8 cellular contexts compared by ENCODE assay signal in the genomic region with DNA sequence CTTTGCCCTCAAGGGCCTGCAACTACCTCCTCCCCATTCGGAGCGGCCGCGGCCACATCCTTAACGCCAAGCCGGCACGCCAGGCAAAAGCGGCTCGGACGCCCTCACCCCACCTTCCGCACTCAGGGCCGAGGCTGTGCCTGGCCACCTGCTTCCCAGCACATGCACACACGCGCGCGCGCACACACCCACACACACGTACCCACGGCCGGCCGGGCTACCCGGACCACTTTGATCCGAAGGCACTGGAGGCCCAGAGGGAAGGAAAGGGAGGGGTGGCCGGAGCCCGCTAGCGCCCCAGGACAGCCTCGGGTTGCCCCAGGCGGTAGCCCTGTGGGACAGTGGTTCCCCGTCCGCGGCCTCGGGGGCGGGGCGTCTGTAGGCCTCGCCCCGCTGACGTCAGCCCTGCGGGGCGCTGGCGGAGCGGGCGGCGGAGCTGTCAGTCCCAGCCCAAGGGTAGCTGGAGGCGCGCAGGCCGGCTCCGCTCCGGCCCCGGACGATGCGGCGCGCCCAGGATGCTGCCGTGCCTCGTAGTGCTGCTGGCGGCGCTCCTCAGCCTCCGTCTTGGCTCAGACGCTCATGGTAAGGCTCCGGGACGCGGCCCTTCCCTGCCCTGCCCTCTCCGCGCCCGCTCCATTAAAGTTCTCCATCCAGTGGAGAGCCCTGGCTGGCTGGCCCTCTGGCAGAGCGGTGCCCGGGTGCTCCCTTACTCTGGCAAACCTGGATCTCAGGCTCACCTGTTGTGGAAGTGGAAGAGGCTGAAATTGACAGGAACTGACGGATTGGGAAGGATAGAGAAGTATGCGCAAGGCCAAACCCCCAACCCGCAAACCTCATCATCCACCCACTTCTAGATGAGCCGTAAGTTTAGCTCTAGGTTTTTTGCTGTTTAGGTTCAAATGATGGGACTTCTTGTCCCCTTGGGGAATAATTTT. TPM values are rescaled to one million over a fixed set of nuclear protein-coding genes. Genes with fewer than 3 reads are reported as not detected.
DNase-seq lines count a peak whose midpoint lies in the region; ATAC-seq and TF ChIP-seq lines count a peak whose summit lies in the region.

TSS of gene IL10RA (plus strand) at position 442 of the 935 bp plus-strand sequence. CDS start at position 516, 74 bp downstream.

- POLR2A ChIA-PET in naive thymus-derived CD4-positive, alpha-beta T cell (lab: Charles Lee), result interaction anchor here (0.6 to 16.0 kb wide), 14 partner anchors 8 to 319 kb away, joined by 3 to 302 read pairs (median 7); partner anchors contain the start of gene CD3E

- H3K9me3 ChIP-seq in esophagus squamous epithelium, result no peaks in the 10 kb centered on the region
- no peaks in the 10 kb centered on the region for H3K9me3 ChIP-seq in naive thymus-derived CD4-positive, alpha-beta T cell (ENCODE audit: control insufficient read depth in 2 of 3, low read length in 3 of 3)

- H3K27me3 ChIP-seq in esophagus squamous epithelium, result peaks cover 0 to 24% (median 0%) of the 10 kb centered on the region in 4 donors
- H3K27me3 ChIP-seq in naive thymus-derived CD4-positive, alpha-beta T cell (ENCODE audit: control insufficient read depth in 2 of 2, insufficient read depth in 2 of 2, low read length in 2 of 2), result no peaks in the 10 kb centered on the region

- CTCF ChIA-PET in naive thymus-derived CD4-positive, alpha-beta T cell (lab: Charles Lee), result interaction anchor here (0.6 to 6.1 kb wide), 14 partner anchors 8 to 560 kb away, joined by 3 to 70 read pairs (median 6); no protein-coding TSS in a partner anchor

- H3K9me3 Mint-ChIP-seq in naive thymus-derived CD4-positive, alpha-beta T cell, result peaks cover 0 to 3% (median 0%) of the 10 kb centered on the region in 11 donors
- no peaks in the 10 kb centered on the region for H3K9me3 Mint-ChIP-seq in stimulated activated memory B cell treated with anti-CD40 and anti-IgM and Interleukin-4, amounts not matched to agents 10 μg/mL and 1 μg/mL and 100 μg/mL, for 72 hours

- peaks cover 44 to 78% (median 69%) of the 10 kb centered on the region in 7 donors for H3K4me1 Mint-ChIP-seq in naive thymus-derived CD4-positive, alpha-beta T cell
- peaks cover 71% of the 10 kb centered on the region for H3K4me1 Mint-ChIP-seq in stimulated activated memory B cell treated with anti-CD40 and anti-IgM and Interleukin-4, amounts not matched to agents 10 μg/mL and 1 μg/mL and 100 μg/mL, for 72 hours

- H3K4me1 ChIP-seq in esophagus squamous epithelium, result peaks cover 23 to 47% (median 29%) of the 10 kb centered on the region in 3 donors
- H3K4me1 ChIP-seq in naive thymus-derived CD4-positive, alpha-beta T cell (ENCODE audit: control insufficient read depth in 2 of 2, insufficient read depth in 2 of 2, low read length in 2 of 2), result peaks cover 43 to 45% of the 10 kb centered on the region in 2 donors

- H3K4me3 ChIP-seq in esophagus squamous epithelium, result peak within 1 kb of the TSS; percentile 31 to 80 (median 56)
- H3K4me3 ChIP-seq in naive thymus-derived CD4-positive, alpha-beta T cell (ENCODE audit: low read length), result peak within 1 kb of the TSS; percentile 97

- WGBS in esophagus squamous epithelium, 2 donors, result 8 to 52% methylated on average over 4 to 21 of the region's 71 CpGs

- H3K27me3 Mint-ChIP-seq in naive thymus-derived CD4-positive, alpha-beta T cell, result no peaks in the 10 kb centered on the region
- H3K27me3 Mint-ChIP-seq in stimulated activated memory B cell treated with anti-CD40 and anti-IgM and Interleukin-4, amounts not matched to agents 10 μg/mL and 1 μg/mL and 100 μg/mL, for 72 hours, result no peaks in the 10 kb centered on the region

- H3K4me3 Mint-ChIP-seq in naive thymus-derived CD4-positive, alpha-beta T cell, result peak within 1 kb of the TSS; percentile 84 to 97 (median 91)
- peak within 1 kb of the TSS; percentile 89 for H3K4me3 Mint-ChIP-seq in stimulated activated memory B cell treated with anti-CD40 and anti-IgM and Interleukin-4, amounts not matched to agents 10 μg/mL and 1 μg/mL and 100 μg/mL, for 72 hours

- ATAC-seq in GM18517 (IDR thresholded peaks at IDR 0.05; ENCODE audit: unreplicated experiment) (peak; percentile 76), HG03060 (IDR thresholded peaks at IDR 0.05; ENCODE audit: low read depth, unreplicated experiment) (peak; percentile 66)
- peak; percentile 92 for ATAC-seq in naive thymus-derived CD4-positive, alpha-beta T cell
- peak; percentile 96 for ATAC-seq in stimulated activated memory B cell treated with anti-CD40 and anti-IgM and Interleukin-4, amounts not matched to agents 10 μg/mL and 1 μg/mL and 100 μg/mL, for 72 hours

- intact Hi-C loops in esophagus squamous epithelium (cut with DNase I), result no loop called here
- intact Hi-C loops in naive thymus-derived CD4-positive, alpha-beta T cell (cut with micrococcal nuclease), result loop anchor here (1.0 to 5.0 kb wide), 14 partner anchors 10 to 659 kb away; partner anchors contain the start of genes ARCN1 (in 1 of the 2), CD3D (in 1 of the 2), CD3G (in 1 of the 2) and CEP164 (in 1 of the 2)

- DNase-seq in AG08395 (ENCODE audit: low spot score), result peak; percentile 79
- peak; percentile 74 for DNase-seq in NCI-H510A treated with DMSO at 0.1 percent for 48 hours (lab: John Stamatoyannopoulos, UW)
- peak; percentile 72 for DNase-seq in activated T-cell treated with anti-CD3 and anti-CD28 coated beads for 1 hour (ENCODE audit: low read depth)
- peak; percentile 41 for DNase-seq in esophagus squamous epithelium (lab: John Stamatoyannopoulos, UW)
- DNase-seq in naive thymus-derived CD4-positive, alpha-beta T cell, result peak; percentile 72 to 95 (median 80)

- peaks cover 15 to 68% (median 30%) of the 10 kb centered on the region in 5 donors for H3K36me3 Mint-ChIP-seq in naive thymus-derived CD4-positive, alpha-beta T cell
- peaks cover 64% of the 10 kb centered on the region for H3K36me3 Mint-ChIP-seq in stimulated activated memory B cell treated with anti-CD40 and anti-IgM and Interleukin-4, amounts not matched to agents 10 μg/mL and 1 μg/mL and 100 μg/mL, for 72 hours

- peak within 1 kb of the TSS; percentile 87 to 98 (median 92) for H3K27ac Mint-ChIP-seq in naive thymus-derived CD4-positive, alpha-beta T cell
- H3K27ac Mint-ChIP-seq in stimulated activated memory B cell treated with anti-CD40 and anti-IgM and Interleukin-4, amounts not matched to agents 10 μg/mL and 1 μg/mL and 100 μg/mL, for 72 hours, result peak within 1 kb of the TSS; percentile 97

- H3K36me3 ChIP-seq in esophagus squamous epithelium, result peaks cover 0 to 10% (median 0%) of the 10 kb centered on the region in 3 donors
- peaks cover 14 to 33% (median 31%) of the 10 kb centered on the region in 3 experiments for H3K36me3 ChIP-seq in naive thymus-derived CD4-positive, alpha-beta T cell (ENCODE audit: control insufficient read depth in 2 of 3, insufficient read depth in 3 of 3, low read length in 3 of 3)

- peak within 1 kb of the TSS; percentile 65 to 87 (median 83) for H3K27ac ChIP-seq in esophagus squamous epithelium
- peak within 1 kb of the TSS; percentile 91 for H3K27ac ChIP-seq in naive thymus-derived CD4-positive, alpha-beta T cell (ENCODE audit: low read depth, low read length)

- peak in 1 of 6 experiments; percentile 6 for TF ChIP-seq CTCF in esophagus squamous epithelium (IDR thresholded peaks at IDR 0.05)

- peak in 3 of 4 donors; percentile 14 to 99 (median 84) for TF ChIP-seq POLR2A in esophagus squamous epithelium (IDR thresholded peaks at IDR 0.05)

RNA-seq across cellular contexts. Expression of gene IL10RA, which starts in this region (rescaled TPM):
- 10 to 100 TPM in 2 of 4 donors, 1 to 10 TPM in 2; 2.2 to 21.2 (median 11.3) TPM for total RNA-seq in esophagus squamous epithelium
- 100 to 1,000 TPM; 154 to 300 (median 184) TPM for total RNA-seq in naive thymus-derived CD4-positive, alpha-beta T cell
- 100 to 1,000 TPM in 1 of 2 donors, 10 to 100 TPM in 1; 85.2 to 163 TPM for polyA plus RNA-seq in naive thymus-derived CD4-positive, alpha-beta T cell

Comparison
In these comparisons a context has a peak if more than half of its experiments do, and no peak if none do; other contexts are left out.
1. Peak in every context shown above with its lines: DNase-seq, ATAC-seq, H3K4me3 ChIP-seq and H3K27ac ChIP-seq.
2. RNA of gene IL10RA (total RNA-seq): 154 to 300 TPM in naive thymus-derived CD4-positive, alpha-beta T cell; 2.2 to 21.2 TPM in esophagus squamous epithelium; every median in the first group is over 4 times any median in the second.